11 cellular contexts compared by ENCODE assay signal in genomic region chr20:38144608-38145093, GRCh38. TPM values are rescaled to one million over a fixed set of nuclear protein-coding genes. Genes with fewer than 3 reads are reported as not detected.
DNase-seq lines count a peak whose midpoint lies in the region; ATAC-seq and TF ChIP-seq lines count a peak whose summit lies in the region.
"Had no signal": no experiment of that assay in that cellular context is flagged by ENCODE, and none has a peak within 500 bp of the region (broad histone marks: within the 10 kb centered on the region; RNA-seq: fewer than 3 reads in every experiment).

No MANE protein-coding gene starts in this region.

- no peak overlapping the region for H3K4me3 Mint-ChIP-seq in natural killer cell
- no peak overlapping the region for H3K4me3 Mint-ChIP-seq in T-helper 2 cell treated with Interferon-gamma antibody and Interleukin-4, amounts not matched to agents 5 μg/mL and 100 μg/mL, for 36 hours

- H3K9me3 Mint-ChIP-seq in natural killer cell, result no peaks in the 10 kb centered on the region
- no peaks in the 10 kb centered on the region for H3K9me3 Mint-ChIP-seq in T-helper 2 cell treated with Interferon-gamma antibody and Interleukin-4, amounts not matched to agents 5 μg/mL and 100 μg/mL, for 36 hours

- H3K9me2 ChIP-seq in PC-9 (ENCODE audit: insufficient read depth) (no peaks in the 10 kb centered on the region), Karpas-422 (replicated peaks; ENCODE audit: insufficient read depth, low read length) (no peaks in the 10 kb centered on the region)

- H3K36me3 ChIP-seq in PC-9 (ENCODE audit: low read depth) (peaks cover 76% of the 10 kb centered on the region), muscle layer of duodenum (ENCODE audit: control insufficient read depth in 1 of 2, insufficient read depth in 2 of 2, low read length in 2 of 2) (peaks cover 7 to 22% of the 10 kb centered on the region in 2 donors), tibial nerve (no peaks in the 10 kb centered on the region), Karpas-422 (ENCODE audit: insufficient read depth, low read length) (no peaks in the 10 kb centered on the region)

- no peak overlapping the region for H3K9ac ChIP-seq in Karpas-422 (ENCODE audit: low read length)

- H2AFZ ChIP-seq in PC-9, result no peak overlapping the region
- no peak overlapping the region for H2AFZ ChIP-seq in Karpas-422 (ENCODE audit: low read length)

- H3K4me2 ChIP-seq in PC-9, result peak overlapping the region; percentile 64
- H3K4me2 ChIP-seq in Karpas-422 (ENCODE audit: low read depth, low read length, poor library complexity, severe bottlenecking), result no peak overlapping the region

- no peak for TF ChIP-seq POLR2A in tibial nerve (IDR thresholded peaks at IDR 0.05)

- no peaks in the 10 kb centered on the region for H3K4me1 Mint-ChIP-seq in natural killer cell
- no peaks in the 10 kb centered on the region for H3K4me1 Mint-ChIP-seq in T-helper 2 cell treated with Interferon-gamma antibody and Interleukin-4, amounts not matched to agents 5 μg/mL and 100 μg/mL, for 36 hours (ENCODE audit: low read depth)

- POLR2A ChIA-PET in PC-9 (lab: Charles Lee; ENCODE audit: unreplicated experiment), result interaction anchor here (0.5 to 2.0 kb wide), 5 partner anchors 8 to 76 kb away, joined by 4 to 14 read pairs (median 8); no protein-coding TSS in a partner anchor

- H3K27me3 ChIP-seq in PC-9 (ENCODE audit: insufficient read depth, low read depth) (no peaks in the 10 kb centered on the region), muscle layer of duodenum (ENCODE audit: low read depth, low read length) (no peaks in the 10 kb centered on the region), tibial nerve (no peaks in the 10 kb centered on the region), Karpas-422 (ENCODE audit: low read length) (no peaks in the 10 kb centered on the region)

- TF ChIP-seq CTCF in PC-9 (conservative IDR thresholded peaks at IDR 0.05), result no peak
- no peak for TF ChIP-seq CTCF in tibial nerve (IDR thresholded peaks at IDR 0.05)
- no peak for TF ChIP-seq CTCF in natural killer cell (IDR thresholded peaks at IDR 0.05)

- no peaks in the 10 kb centered on the region for H3K9me3 ChIP-seq in PC-9 (ENCODE audit: insufficient read depth, low read depth)
- no peaks in the 10 kb centered on the region for H3K9me3 ChIP-seq in muscle layer of duodenum (ENCODE audit: control insufficient read depth in 1 of 2, low read length in 2 of 2)
- no peaks in the 10 kb centered on the region for H3K9me3 ChIP-seq in tibial nerve
- H3K9me3 ChIP-seq in Karpas-422 (ENCODE audit: low read length), result no peaks in the 10 kb centered on the region

- H3K36me3 Mint-ChIP-seq in natural killer cell, result no peaks in the 10 kb centered on the region
- H3K36me3 Mint-ChIP-seq in T-helper 2 cell treated with Interferon-gamma antibody and Interleukin-4, amounts not matched to agents 5 μg/mL and 100 μg/mL, for 36 hours (ENCODE audit: low read depth), result no peaks in the 10 kb centered on the region

- TF ChIP-seq EP300 in tibial nerve (IDR thresholded peaks at IDR 0.05), result no peak

- TSS peak; percentile 89 for BruUV-seq in PC-9 (replicated peaks; lab: Mats Ljungman, UMichigan)

- CTCF ChIA-PET in PC-9 (lab: Charles Lee), result interaction anchor here (0.7 to 2.2 kb wide), 6 partner anchors 10 to 87 kb away, joined by 3 to 6 read pairs (median 4); no protein-coding TSS in a partner anchor

- peaks cover 94% of the 10 kb centered on the region for H3F3A ChIP-seq in PC-9 (ENCODE audit: insufficient read depth, low read depth)

- H3K4me3 ChIP-seq in PC-9 (no peak overlapping the region), muscle layer of duodenum (ENCODE audit: low read depth in 1 of 2, low read length in 2 of 2) (peak overlapping the region in 1 of 2 donors; percentile 29), tibial nerve (no peak overlapping the region), Karpas-422 (ENCODE audit: low read length) (no peak overlapping the region)

- DNase-seq in PC-9 (no peak), epithelial cell of prostate (ENCODE audit: low read depth, low spot score) (no peak), tibial nerve (ENCODE audit: low spot score in 2 of 2) (no peak), natural killer cell (no peak), Karpas-422 (no peak)
- DNase-seq in T-helper 2 cell treated with Interferon-gamma antibody and Interleukin-4, amounts not matched to agents 5 μg/mL and 100 μg/mL, for 36 hours (ENCODE audit: low spot score), result no peak
- DNase-seq: caudate nucleus, NCI-H1048, NCI-H524 treated with DMSO at 0.1 percent for 48 hours had no signal

- H3K79me2 ChIP-seq in PC-9 (ENCODE audit: low read depth) (peaks cover 11% of the 10 kb centered on the region; the same call in 1 of the 2 replicates), Karpas-422 (ENCODE audit: low read length) (no peaks in the 10 kb centered on the region)

- ATAC-seq in HG02588 (IDR thresholded peaks at IDR 0.05; ENCODE audit: unreplicated experiment), result no peak
- no peak for ATAC-seq in natural killer cell

- intact Hi-C loops in PC-9 (cut with micrococcal nuclease; ENCODE audit: unreplicated experiment), result loop anchor here (1.0 to 2.0 kb wide), 7 partner anchors 8 to 72 kb away; no protein-coding TSS in a partner anchor
- intact Hi-C loops in natural killer cell (cut with micrococcal nuclease), result no loop called here

- 40 to 56% methylated on average over 6 of the region's 6 CpGs for WGBS in tibial nerve, 2 donors

- H3K27ac ChIP-seq in PC-9, result peak overlapping the region; percentile 97
- H3K27ac ChIP-seq in epithelial cell of prostate, result peak overlapping the region; percentile 90
- peak overlapping the region; percentile 98 for H3K27ac ChIP-seq in muscle layer of duodenum (ENCODE audit: low read length)
- H3K27ac ChIP-seq in tibial nerve, result peak overlapping the region in 3 of 4 donors; percentile 60 to 71 (median 62)
- no peak overlapping the region for H3K27ac ChIP-seq in Karpas-422 (ENCODE audit: low read length)

- H3K27me3 Mint-ChIP-seq in natural killer cell (ENCODE audit: low read depth in 2 of 2), result no peaks in the 10 kb centered on the region
- peaks cover 2% of the 10 kb centered on the region for H3K27me3 Mint-ChIP-seq in T-helper 2 cell treated with Interferon-gamma antibody and Interleukin-4, amounts not matched to agents 5 μg/mL and 100 μg/mL, for 36 hours (ENCODE audit: low read depth)

- no peaks in the 10 kb centered on the region for H4K20me1 ChIP-seq in PC-9 (ENCODE audit: insufficient read depth)
- H4K20me1 ChIP-seq in Karpas-422 (ENCODE audit: insufficient read depth, low read depth, low read length), result no peaks in the 10 kb centered on the region

- H3K4me1 ChIP-seq in PC-9 (replicated peaks; ENCODE audit: insufficient read depth) (peaks cover 56% of the 10 kb centered on the region), muscle layer of duodenum (ENCODE audit: control insufficient read depth in 1 of 2, insufficient read depth in 2 of 2, low read length in 2 of 2) (peaks cover 19 to 30% of the 10 kb centered on the region in 2 donors), tibial nerve (peaks cover 0 to 27% (median 18%) of the 10 kb centered on the region in 4 donors), Karpas-422 (ENCODE audit: low read length) (no peaks in the 10 kb centered on the region)

- H3K27ac Mint-ChIP-seq in natural killer cell, result no peak overlapping the region
- no peak overlapping the region for H3K27ac Mint-ChIP-seq in T-helper 2 cell treated with Interferon-gamma antibody and Interleukin-4, amounts not matched to agents 5 μg/mL and 100 μg/mL, for 36 hours

RNA-seq across cellular contexts. Expression of gene TGM2, which starts 20.4 kb away (rescaled TPM):
- total RNA-seq in PC-9 (2021), result 286 and 333 TPM in 2 replicates
- total RNA-seq in tibial nerve, result 10 to 100 TPM; 17.0 to 87.6 (median 55.8) TPM
- total RNA-seq in natural killer cell, result under 1 TPM in 2 of 3 donors, not detected in 1; 0.33 TPM
- total RNA-seq in Karpas-422 (2014; rRNA removed; shearing (Covaris generic); ENCODE audit: low replicate concordance), result 0.11 and 0.15 TPM in 2 replicates

Comparison
In these comparisons a context has a peak if more than half of its experiments do, and no peak if none do; other contexts are left out.
1. RNA of gene TGM2, which starts 20.4 kb away (total RNA-seq): 286 to 333 TPM in PC-9 and 17.0 to 87.6 TPM in tibial nerve; 0.33 TPM in natural killer cell and 0.11 to 0.15 TPM in Karpas-422; every median in the first group is over 10 times any median in the second.